In the genomic region with DNA sequence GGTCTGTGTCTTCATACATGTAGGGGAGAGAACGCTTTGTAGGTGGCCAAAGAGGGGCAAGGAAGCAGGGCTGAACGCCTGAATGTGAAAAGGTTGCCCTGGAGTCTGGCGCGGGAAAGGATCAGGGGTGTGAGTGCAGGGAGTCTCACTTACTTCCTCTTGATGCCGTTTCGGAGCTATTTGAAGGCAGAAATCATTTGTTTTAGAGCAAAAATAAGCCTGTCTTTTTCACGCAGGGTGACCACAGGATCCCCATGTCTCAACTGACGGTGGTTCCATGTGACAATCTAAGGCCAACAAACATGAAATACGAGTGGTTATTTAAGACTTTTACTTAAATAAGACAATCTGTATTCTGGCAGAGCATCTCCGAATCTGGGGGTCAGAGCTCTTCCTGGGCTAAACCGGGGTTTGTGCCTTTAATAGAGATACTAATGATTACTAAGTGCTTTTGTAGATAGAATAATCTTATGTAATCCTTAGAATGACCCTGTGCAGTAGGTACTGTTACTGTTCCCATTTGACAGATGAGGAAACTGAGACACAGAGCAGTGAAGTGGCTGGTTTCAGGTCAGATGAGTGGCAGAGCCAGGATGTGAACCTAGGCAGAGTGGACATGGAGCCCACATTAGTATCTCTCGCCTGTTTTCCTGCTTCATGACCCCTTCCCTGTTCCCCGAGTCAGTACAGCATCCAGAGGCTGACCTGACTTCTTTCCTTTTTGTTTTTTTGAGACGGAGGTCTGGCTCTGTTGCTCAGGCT, we compare ENCODE assay signal across 1 cellular context.
TF ChIP-seq lines count a peak whose summit lies in the region.

No MANE protein-coding gene starts in this region.

TF ChIP-seq in HepG2, 621 proteins besides CTCF, POLR2A, EP300 and RAD21:
- TF ChIP-seq, protein P1, sequence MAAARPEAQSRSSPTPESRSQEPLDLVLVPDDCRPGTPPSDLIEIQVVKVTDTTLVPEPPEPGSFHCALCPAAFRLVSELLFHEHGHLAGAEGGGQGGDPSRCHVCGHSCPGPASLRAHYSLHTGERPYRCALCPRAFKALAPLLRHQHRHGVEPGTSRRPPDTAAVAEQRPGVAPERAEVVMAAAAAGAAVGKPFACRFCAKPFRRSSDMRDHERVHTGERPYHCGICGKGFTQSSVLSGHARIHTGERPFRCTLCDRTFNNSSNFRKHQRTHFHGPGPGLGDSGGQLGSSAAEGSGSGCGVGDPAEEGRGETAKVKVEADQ (CRISPR knock-in tag; IDR thresholded peaks at IDR 0.05; ENCODE audit: borderline replicate concordance) = 0 out of 2 replicates have a peak, but pooled peaks have one; percentile 37
- TF ChIP-seq ZNF556 (CRISPR knock-in tag; IDR thresholded peaks at IDR 0.05; ENCODE audit: borderline replicate concordance) (no peak), TBP (CRISPR knock-in tag; IDR thresholded peaks at IDR 0.05) (no peak), ZMYM3 (CRISPR knock-in tag; IDR thresholded peaks at IDR 0.05) (peak; percentile 72), KLF12 (CRISPR knock-in tag; IDR thresholded peaks at IDR 0.05; ENCODE audit: borderline replicate concordance) (no peak), KDM1A (CRISPR knock-in tag; IDR thresholded peaks at IDR 0.05) (peak; percentile 55; the same call in 1 of the 2 replicates), GTF3A (CRISPR knock-in tag; conservative IDR thresholded peaks at IDR 0.05) (no peak), ZNF629 (CRISPR knock-in tag; conservative IDR thresholded peaks at IDR 0.05) (peak; percentile 96), WIZ (CRISPR knock-in tag; IDR thresholded peaks at IDR 0.05) (no peak), FOSL1 (CRISPR knock-in tag; IDR thresholded peaks at IDR 0.05; ENCODE audit: borderline replicate concordance) (no peak), KDM5B (CRISPR knock-in tag; IDR thresholded peaks at IDR 0.05; ENCODE audit: borderline replicate concordance) (no peak), ZBTB21 (CRISPR knock-in tag; IDR thresholded peaks at IDR 0.05) (no peak), SMARCC2 (IDR thresholded peaks at IDR 0.05) (no peak), NFIC (IDR thresholded peaks at IDR 0.05; ENCODE audit: low read length) (no peak), TBX2 (CRISPR knock-in tag; IDR thresholded peaks at IDR 0.05; ENCODE audit: borderline replicate concordance) (peak; percentile 2; the same call in 1 of the 2 replicates), RARA (CRISPR knock-in tag; IDR thresholded peaks at IDR 0.05) (no peak), ZNF550 (CRISPR knock-in tag; IDR thresholded peaks at IDR 0.05; ENCODE audit: borderline replicate concordance) (no peak), ZNF326 (CRISPR knock-in tag; IDR thresholded peaks at IDR 0.05; ENCODE audit: borderline replicate concordance) (no peak), SMYD3 (CRISPR knock-in tag; IDR thresholded peaks at IDR 0.05) (no peak), MAFF (IDR thresholded peaks at IDR 0.05; ENCODE audit: low read depth, low read length) (no peak)
- TF ChIP-seq, protein P2, sequence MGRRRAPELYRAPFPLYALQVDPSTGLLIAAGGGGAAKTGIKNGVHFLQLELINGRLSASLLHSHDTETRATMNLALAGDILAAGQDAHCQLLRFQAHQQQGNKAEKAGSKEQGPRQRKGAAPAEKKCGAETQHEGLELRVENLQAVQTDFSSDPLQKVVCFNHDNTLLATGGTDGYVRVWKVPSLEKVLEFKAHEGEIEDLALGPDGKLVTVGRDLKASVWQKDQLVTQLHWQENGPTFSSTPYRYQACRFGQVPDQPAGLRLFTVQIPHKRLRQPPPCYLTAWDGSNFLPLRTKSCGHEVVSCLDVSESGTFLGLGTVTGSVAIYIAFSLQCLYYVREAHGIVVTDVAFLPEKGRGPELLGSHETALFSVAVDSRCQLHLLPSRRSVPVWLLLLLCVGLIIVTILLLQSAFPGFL (CRISPR knock-in tag; IDR thresholded peaks at IDR 0.05) = no peak
